19 cellular contexts compared by ENCODE assay signal in genomic region chr17:74821655-74822328, GRCh38. TPM values are rescaled to one million over a fixed set of nuclear protein-coding genes. Genes with fewer than 3 reads are reported as not detected.
"Had no signal": no experiment of that assay in that cellular context is flagged by ENCODE, and none has a peak within 500 bp of the region (broad histone marks: within the 10 kb centered on the region; RNA-seq: fewer than 3 reads in every experiment).

No MANE protein-coding gene starts in this region.

- H3K9me3 ChIP-seq: adrenal gland, right lobe of liver, thyroid gland had no signal

- DNase-seq: activated CD4-positive, alpha-beta memory T cell treated with anti-CD3 and anti-CD28 coated beads, Interleukin-2, amount 10 ng/mL, durations not matched to agents 7 days and 5 days; activated CD4-positive, alpha-beta T cell treated with anti-CD3 and anti-CD28 coated beads for 4 hours; activated effector memory CD4-positive, alpha-beta T cell treated with Interleukin-2 at 50 U/mL for 16 hours; activated T-cell treated with anti-CD3 and anti-CD28 coated beads, Interleukin-2, amount 50 U/mL, for 24 hours; adrenal gland; effector memory CD8-positive, alpha-beta T cell; mesendoderm; natural killer cell; occipital lobe; right lobe of liver; stimulated activated CD4-positive, alpha-beta T cell treated with anti-CD3 and anti-CD28 coated beads, Interleukin-1b, Interleukin-23, amount 100 ng/mL, for 48 hours; T-helper 2 cell had no signal

- H3K9me3 Mint-ChIP-seq: activated CD4-positive, alpha-beta memory T cell treated with anti-CD3 and anti-CD28 coated beads, Interleukin-2, amount 10 ng/mL, durations not matched to agents 7 days and 5 days; activated naive CD4-positive, alpha-beta T cell treated with anti-CD3 and anti-CD28 coated beads, Interleukin-2, amount 50 U/mL, for 24 hours; activated T-cell treated with anti-CD3 and anti-CD28 coated beads, Interleukin-2, amount 50 U/mL, for 24 hours; central memory CD8-positive, alpha-beta T cell; effector memory CD8-positive, alpha-beta T cell; natural killer cell had no signal

- H3K27ac Mint-ChIP-seq: activated CD4-positive, alpha-beta memory T cell treated with anti-CD3 and anti-CD28 coated beads, Interleukin-2, amount 10 ng/mL, durations not matched to agents 7 days and 5 days; activated naive CD4-positive, alpha-beta T cell treated with anti-CD3 and anti-CD28 coated beads, Interleukin-2, amount 50 U/mL, for 24 hours; activated T-cell treated with anti-CD3 and anti-CD28 coated beads, Interleukin-2, amount 50 U/mL, for 24 hours; natural killer cell; progenitor cell of endocrine pancreas had no signal

- H3K27me3 ChIP-seq: adrenal gland, right lobe of liver, thyroid gland had no signal

- ATAC-seq: effector memory CD8-positive, alpha-beta T cell; natural killer cell; right lobe of liver had no signal

- H3K4me1 Mint-ChIP-seq: activated CD4-positive, alpha-beta memory T cell treated with anti-CD3 and anti-CD28 coated beads, Interleukin-2, amount 10 ng/mL, durations not matched to agents 7 days and 5 days; activated naive CD4-positive, alpha-beta T cell treated with anti-CD3 and anti-CD28 coated beads, Interleukin-2, amount 50 U/mL, for 24 hours; central memory CD8-positive, alpha-beta T cell; natural killer cell had no signal

- H3K4me3 Mint-ChIP-seq: activated CD4-positive, alpha-beta memory T cell treated with anti-CD3 and anti-CD28 coated beads, Interleukin-2, amount 10 ng/mL, durations not matched to agents 7 days and 5 days; activated naive CD4-positive, alpha-beta T cell treated with anti-CD3 and anti-CD28 coated beads, Interleukin-2, amount 50 U/mL, for 24 hours; activated T-cell treated with anti-CD3 and anti-CD28 coated beads, Interleukin-2, amount 50 U/mL, for 24 hours; central memory CD8-positive, alpha-beta T cell; effector memory CD8-positive, alpha-beta T cell; natural killer cell had no signal

- H3K36me3 Mint-ChIP-seq: natural killer cell had no signal

- H3K27me3 Mint-ChIP-seq: activated CD4-positive, alpha-beta memory T cell treated with anti-CD3 and anti-CD28 coated beads, Interleukin-2, amount 10 ng/mL, durations not matched to agents 7 days and 5 days; activated naive CD4-positive, alpha-beta T cell treated with anti-CD3 and anti-CD28 coated beads, Interleukin-2, amount 50 U/mL, for 24 hours; activated T-cell treated with anti-CD3 and anti-CD28 coated beads, Interleukin-2, amount 50 U/mL, for 24 hours; central memory CD8-positive, alpha-beta T cell; effector memory CD8-positive, alpha-beta T cell; progenitor cell of endocrine pancreas had no signal

- FAIRE-seq: urothelium cell line had no signal

- H3K4me3 ChIP-seq: adrenal gland, right lobe of liver, thyroid gland had no signal

- H3K27ac ChIP-seq: right lobe of liver had no signal

- H3K4me1 ChIP-seq: adrenal gland, right lobe of liver had no signal

- H3K36me3 ChIP-seq: adrenal gland, right lobe of liver, thyroid gland had no signal

RNA-seq across cellular contexts. Expression of gene GRIN2C, which starts 37.9 kb away (rescaled TPM):
- total RNA-seq: epithelial cell of proximal tubule, kidney epithelial cell, natural killer cell had no signal
